29 cellular contexts compared by ENCODE assay signal in genomic region chr13:40159736-40160135, GRCh38.
"Had no signal": no experiment of that assay in that cellular context is flagged by ENCODE, and none has a peak within 500 bp of the region (broad histone marks: within the 10 kb centered on the region; RNA-seq: fewer than 3 reads in every experiment).

No MANE protein-coding gene starts in this region.

- H3K27me3 ChIP-seq: gastrocnemius medialis, ovary, transverse colon had no signal

- H3K9me3 ChIP-seq: gastrocnemius medialis, ovary, transverse colon had no signal

- H3K36me3 ChIP-seq: gastrocnemius medialis, ovary, transverse colon had no signal

- H3K4me3 Mint-ChIP-seq: activated CD4-positive, alpha-beta T cell treated with anti-CD3 and anti-CD28 coated beads for 36 hours; activated naive CD4-positive, alpha-beta T cell treated with anti-CD3 and anti-CD28 coated beads, Interleukin-2, amount 10 ng/mL, durations not matched to agents 7 days and 5 days; activated naive CD8-positive, alpha-beta T cell treated with anti-CD3 and anti-CD28 coated beads, Interleukin-2, amount 10 ng/mL, durations not matched to agents 7 days and 5 days; effector memory CD8-positive, alpha-beta T cell; mesothelial cell of epicardium; naive B cell; nephron progenitor cell; T-cell; T-helper 2 cell treated with Interferon-gamma antibody and Interleukin-4, amounts not matched to agents 5 μg/mL and 100 μg/mL, for 36 hours had no signal

- H3K27ac ChIP-seq: gastrocnemius medialis, hepatocyte, ovary, transverse colon had no signal

- H2AFZ ChIP-seq: hepatocyte had no signal

- H3K9me3 Mint-ChIP-seq: activated naive CD4-positive, alpha-beta T cell treated with anti-CD3 and anti-CD28 coated beads, Interleukin-2, amount 10 ng/mL, durations not matched to agents 7 days and 5 days; activated naive CD8-positive, alpha-beta T cell treated with anti-CD3 and anti-CD28 coated beads, Interleukin-2, amount 10 ng/mL, durations not matched to agents 7 days and 5 days; effector memory CD8-positive, alpha-beta T cell; mesothelial cell of epicardium; naive B cell; nephron progenitor cell; T-cell; T-helper 2 cell treated with Interferon-gamma antibody and Interleukin-4, amounts not matched to agents 5 μg/mL and 100 μg/mL, for 36 hours had no signal

- H3K79me2 ChIP-seq: hepatocyte had no signal

- H3K4me1 ChIP-seq: transverse colon had no signal

- H3K4me1 Mint-ChIP-seq: activated naive CD4-positive, alpha-beta T cell treated with anti-CD3 and anti-CD28 coated beads, Interleukin-2, amount 10 ng/mL, durations not matched to agents 7 days and 5 days; activated naive CD8-positive, alpha-beta T cell treated with anti-CD3 and anti-CD28 coated beads, Interleukin-2, amount 10 ng/mL, durations not matched to agents 7 days and 5 days had no signal

- H3K4me2 ChIP-seq: hepatocyte, smooth muscle cell had no signal

- DNase-seq: activated CD4-positive, alpha-beta T cell treated with anti-CD3 and anti-CD28 coated beads for 36 hours; activated CD4-positive, alpha-beta T cell treated with anti-CD3 and anti-CD28 coated beads, Interleukin-2, amount 50 U/mL, for 48 hours; activated CD4-positive, CD25-positive, alpha-beta regulatory T cell; activated CD8-positive, alpha-beta memory T cell treated with anti-CD3 and anti-CD28 coated beads for 24 hours; activated effector memory CD4-positive, alpha-beta T cell treated with Interleukin-2 at 50 U/mL for 16 hours; activated naive CD4-positive, alpha-beta T cell treated with anti-CD3 and anti-CD28 coated beads, Interleukin-2, amount 10 ng/mL, durations not matched to agents 7 days and 5 days; activated naive CD8-positive, alpha-beta T cell treated with anti-CD3 and anti-CD28 coated beads, Interleukin-2, amount 10 ng/mL, durations not matched to agents 7 days and 5 days; amniotic stem cell; cortex of kidney; effector memory CD8-positive, alpha-beta T cell; erythroblast; gastrocnemius medialis; islet precursor cell; mammary epithelial cell; naive B cell; nephron progenitor cell; ovary; retina; stimulated activated CD4-positive, alpha-beta T cell treated with anti-CD3 and anti-CD28 coated beads, Interleukin-1b, Interleukin-23, amount 100 ng/mL, for 48 hours; stimulated activated CD4-positive, alpha-beta T cell treated with anti-CD3 and anti-CD28 coated beads, Interleukin-4, amount 100 ng/mL, for 4 hours; stimulated activated CD8-positive, alpha-beta memory T cell treated with anti-CD3 and anti-CD28 coated beads, Interleukin-4, amount 100 ng/mL, for 48 hours; stimulated activated naive CD4-positive, alpha-beta T cell; T-cell; transverse colon had no signal

- ATAC-seq: activated CD4-positive, alpha-beta T cell treated with anti-CD3 and anti-CD28 coated beads for 36 hours; effector memory CD8-positive, alpha-beta T cell; gastrocnemius medialis; T-cell had no signal

- H3K36me3 Mint-ChIP-seq: activated naive CD4-positive, alpha-beta T cell treated with anti-CD3 and anti-CD28 coated beads, Interleukin-2, amount 10 ng/mL, durations not matched to agents 7 days and 5 days; mesothelial cell of epicardium; naive B cell; T-cell had no signal

- H3K27ac Mint-ChIP-seq: activated CD4-positive, alpha-beta T cell treated with anti-CD3 and anti-CD28 coated beads for 36 hours; activated naive CD4-positive, alpha-beta T cell treated with anti-CD3 and anti-CD28 coated beads, Interleukin-2, amount 10 ng/mL, durations not matched to agents 7 days and 5 days; activated naive CD8-positive, alpha-beta T cell treated with anti-CD3 and anti-CD28 coated beads, Interleukin-2, amount 10 ng/mL, durations not matched to agents 7 days and 5 days; effector memory CD8-positive, alpha-beta T cell; mesothelial cell of epicardium; nephron progenitor cell; progenitor cell of endocrine pancreas; T-cell; T-helper 2 cell treated with Interferon-gamma antibody and Interleukin-4, amounts not matched to agents 5 μg/mL and 100 μg/mL, for 36 hours had no signal

- H3K4me3 ChIP-seq: gastrocnemius medialis, hepatocyte, ovary, smooth muscle cell, transverse colon had no signal

- H3K27me3 Mint-ChIP-seq: activated CD4-positive, alpha-beta T cell treated with anti-CD3 and anti-CD28 coated beads for 36 hours; activated naive CD4-positive, alpha-beta T cell treated with anti-CD3 and anti-CD28 coated beads, Interleukin-2, amount 10 ng/mL, durations not matched to agents 7 days and 5 days; activated naive CD8-positive, alpha-beta T cell treated with anti-CD3 and anti-CD28 coated beads, Interleukin-2, amount 10 ng/mL, durations not matched to agents 7 days and 5 days; effector memory CD8-positive, alpha-beta T cell; T-cell had no signal
